In the genomic region with DNA sequence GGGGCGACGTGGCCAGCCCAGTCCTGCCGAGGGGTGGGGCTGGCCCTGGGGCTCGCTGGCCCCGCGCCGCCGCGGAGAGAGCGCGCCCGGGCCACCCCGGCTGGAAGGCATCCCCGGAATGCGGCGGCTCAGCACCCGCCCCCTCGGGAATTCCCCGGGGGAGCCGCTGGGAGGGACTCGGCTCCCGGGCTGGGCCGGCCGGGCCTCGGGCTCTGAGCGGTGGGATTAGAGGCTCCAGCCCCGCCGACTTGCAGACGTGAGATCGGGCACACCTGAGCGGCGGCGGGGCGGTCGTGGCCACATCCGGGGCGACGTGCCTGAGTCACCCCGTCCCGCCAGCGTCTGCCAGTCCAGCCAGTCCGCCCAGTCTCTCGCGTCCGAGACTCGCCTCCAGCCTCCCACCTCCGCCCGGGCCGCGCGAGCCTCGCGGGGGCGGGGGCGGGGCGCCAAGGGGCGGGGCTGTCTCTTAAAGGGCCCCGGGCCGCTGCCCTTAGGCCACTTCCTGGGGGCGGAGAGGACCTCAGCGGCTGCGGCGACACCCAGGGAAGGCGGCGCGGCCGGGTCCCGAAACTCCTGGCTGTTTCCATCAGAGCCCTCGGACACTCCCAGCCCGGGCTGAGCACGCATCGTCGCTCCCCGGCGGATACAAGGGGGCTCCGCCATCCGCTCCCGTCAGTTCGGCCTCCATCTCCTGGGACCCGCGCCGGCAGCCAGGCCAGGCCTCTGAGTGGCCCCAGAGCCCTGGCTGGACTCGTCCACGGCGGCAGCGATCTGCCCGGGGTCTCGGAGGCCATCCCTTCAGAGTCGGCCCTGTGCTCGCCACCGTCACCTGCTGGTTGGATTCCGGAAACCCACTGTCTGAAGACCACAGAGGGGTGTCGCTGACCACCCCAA, we compare ENCODE assay signal across 8 cellular contexts. TPM values are rescaled to one million over a fixed set of nuclear protein-coding genes. Genes with fewer than 3 reads are reported as not detected.
DNase-seq lines count a peak whose midpoint lies in the region; TF ChIP-seq lines count a peak whose summit lies in the region.

A gene (plus strand): TSS at position 498 of the 894 bp plus-strand sequence.

- H3K36me3 ChIP-seq in colonic mucosa: no peaks in the 10 kb centered on the region

- H3K27me3 Mint-ChIP-seq in HFFc6 (ENCODE audit: insufficient read depth): peaks cover 2% of the 10 kb centered on the region; the same call in 1 of the 2 replicates

- no peaks in the 10 kb centered on the region for H3K9me3 ChIP-seq in colonic mucosa

- H3K4me1 ChIP-seq in colonic mucosa: peaks cover 14% of the 10 kb centered on the region

- peak; percentile 91 for DNase-seq in HFFc6
- peak; percentile 74 for DNase-seq in NCI-H146 (lab: John Stamatoyannopoulos, UW)
- DNase-seq in activated CD4-positive, alpha-beta T cell treated with anti-CD3 and anti-CD28 coated beads for 4 hours: peak; percentile 60 to 71
- DNase-seq in colonic mucosa: peak; percentile 94
- peak; percentile 94 for DNase-seq in left kidney (ENCODE audit: low read depth, low spot score)
- peak; percentile 40 for DNase-seq in stimulated activated CD4-positive, alpha-beta T cell treated with anti-CD3 and anti-CD28 coated beads, Interleukin-2, amount 100 ng/mL, for 4 hours (ENCODE audit: low read depth)
- no peak for DNase-seq in NCI-H128 (lab: John Stamatoyannopoulos, UW; ENCODE audit: unreplicated experiment)

- peak within 1 kb of the TSS; percentile 99 for H3K27ac ChIP-seq in colonic mucosa

- H3K27ac Mint-ChIP-seq in HFFc6: peak within 1 kb of the TSS; percentile 97

- H3K27me3 ChIP-seq in colonic mucosa: no peaks in the 10 kb centered on the region

- peak within 1 kb of the TSS; percentile 93 for H3K4me3 Mint-ChIP-seq in HFFc6

- TF ChIP-seq CTCF in GM12873 (IDR thresholded peaks at IDR 0.05; ENCODE audit: insufficient read depth, low read depth, low read length, missing control alignments) (peak; percentile 60), HFFc6 (IDR thresholded peaks at IDR 0.05) (peak; percentile 83), colonic mucosa (IDR thresholded peaks at IDR 0.05) (peak; percentile 37)

- H3K36me3 Mint-ChIP-seq in HFFc6 (ENCODE audit: low read depth): no peaks in the 10 kb centered on the region

- no peaks in the 10 kb centered on the region for H3K9me3 Mint-ChIP-seq in HFFc6

- peak within 1 kb of the TSS; percentile 79 for H3K4me3 ChIP-seq in colonic mucosa

- intact Hi-C loops in colonic mucosa (cut with DNase I): loop anchor here (10.0 kb wide), 2 partner anchors 163 to 213 kb away; a partner anchor contains a TSS

- H3K9ac ChIP-seq in colonic mucosa (ENCODE audit: low read depth in 2 of 2, low read length in 2 of 2): peak within 1 kb of the TSS; percentile 93 to 98

- peaks cover 53% of the 10 kb centered on the region for H3K4me1 Mint-ChIP-seq in HFFc6 (ENCODE audit: low read depth)

RNA-seq across cellular contexts. Expression of the gene that starts here (rescaled TPM):
- 10 to 100 TPM; 11.2 to 14.5 (median 12.6) TPM for total RNA-seq in HFFc6 (2021; fragmentation: NEBNext Ultra II Directional; extraction: Animal tissue kit (Norgen Biotek cat#: 25700))
- total RNA-seq in colonic mucosa: 10 to 100 TPM in 1 of 2 donors, 1 to 10 TPM in 1; 5.6 to 12.6 TPM
